In genomic region chr15:53209396-53210042, GRCh38 we compare ENCODE assay signal across 19 cellular contexts.
"Had no signal": no experiment of that assay in that cellular context is flagged by ENCODE, and none has a peak within 500 bp of the region (broad histone marks: within the 10 kb centered on the region; RNA-seq: fewer than 3 reads in every experiment).

No MANE protein-coding gene starts in this region.

- H3K27me3 ChIP-seq: esophagus squamous epithelium, hepatocyte, pancreas, tibial nerve, upper lobe of right lung had no signal

- H3K79me2 ChIP-seq: hepatocyte had no signal

- H3K4me3 ChIP-seq: esophagus squamous epithelium, hepatocyte, left ventricle myocardium inferior, lung, pancreas, smooth muscle cell, tibial nerve, upper lobe of right lung had no signal

- DNase-seq: effector memory CD4-positive, alpha-beta T cell; esophagus squamous epithelium; foreskin fibroblast; head of caudate nucleus; kidney; left cardiac atrium; left ventricle myocardium inferior; mesendoderm; naive B cell; occipital lobe; pancreas; right cardiac atrium; stimulated activated CD4-positive, alpha-beta T cell treated with anti-CD3 and anti-CD28 coated beads, Interleukin-4, amount 100 ng/mL, for 24 hours; upper lobe of right lung had no signal

- H3K4me1 ChIP-seq: esophagus squamous epithelium, left ventricle myocardium inferior, pancreas, tibial nerve, upper lobe of right lung had no signal

- H2AFZ ChIP-seq: hepatocyte had no signal

- H3K36me3 ChIP-seq: esophagus squamous epithelium, left ventricle myocardium inferior, pancreas, tibial nerve, upper lobe of right lung had no signal

- H3K9me3 ChIP-seq: esophagus squamous epithelium, pancreas, tibial nerve, upper lobe of right lung had no signal

- H3K4me2 ChIP-seq: hepatocyte, smooth muscle cell had no signal

- H3K27ac ChIP-seq: esophagus squamous epithelium, hepatocyte, left ventricle myocardium inferior, pancreas, upper lobe of right lung had no signal

- ATAC-seq: left cardiac atrium; pancreas; right cardiac atrium; stimulated activated memory B cell treated with anti-CD40 and anti-IgM and Interleukin-4, amounts not matched to agents 10 μg/mL and 1 μg/mL and 100 μg/mL, for 72 hours; upper lobe of right lung had no signal
